17 cellular contexts compared by ENCODE assay signal in the genomic region with DNA sequence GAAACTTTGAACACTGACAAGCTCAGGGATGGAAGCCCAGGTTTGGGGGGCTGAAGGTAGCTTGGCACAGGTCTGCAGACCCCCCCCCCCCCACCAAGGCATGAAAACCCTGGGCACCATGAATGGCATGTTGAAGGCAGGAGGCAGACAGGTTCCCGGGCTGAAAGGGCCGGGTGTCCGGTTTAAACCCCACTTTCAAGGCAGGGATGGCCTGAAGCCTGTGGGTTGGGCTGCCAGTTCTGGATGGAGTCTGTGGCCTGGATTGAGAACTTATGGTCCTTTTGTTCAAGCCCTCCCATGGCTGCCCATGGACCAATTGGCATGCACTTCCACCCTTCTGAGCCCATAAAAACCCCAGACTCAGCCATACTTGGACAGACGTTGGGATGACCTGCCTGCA.
DNase-seq lines count a peak whose midpoint lies in the region; ATAC-seq and TF ChIP-seq lines count a peak whose summit lies in the region.
"Had no signal": no experiment of that assay in that cellular context is flagged by ENCODE, and none has a peak within 500 bp of the region (broad histone marks: within the 10 kb centered on the region; RNA-seq: fewer than 3 reads in every experiment).

No MANE protein-coding gene starts in this region.

- WGBS in right cardiac atrium, result 89% methylated on average over 4 of the region's 4 CpGs
- WGBS in heart left ventricle, 4 donors, result 80 to 97% (median 91%) methylated on average over 4 of the region's 4 CpGs

- H3K27ac ChIP-seq in right cardiac atrium (ENCODE audit: low read length) (no peak overlapping the region), heart left ventricle (no peak overlapping the region), upper lobe of right lung (no peak overlapping the region)
- H3K27ac ChIP-seq: 22Rv1; A549; BLaER1 treated with 17β-estradiol and CSF1 and Interleukin-3, amounts not matched to agents 10 nM and 100 nM; C4-2B had no signal

- intact Hi-C loops in right cardiac atrium (cut with DNase I), result no loop called here
- intact Hi-C loops in heart left ventricle (cut with DNase I), result no loop called here
- intact Hi-C loops in posterior vena cava (cut with DNase I), result no loop called here
- intact Hi-C loops in upper lobe of right lung (cut with DNase I), result no loop called here

- H3K4me1 ChIP-seq in right cardiac atrium (ENCODE audit: control insufficient read depth, insufficient read depth, low read length), result no peaks in the 10 kb centered on the region
- no peaks in the 10 kb centered on the region for H3K4me1 ChIP-seq in heart left ventricle
- no peaks in the 10 kb centered on the region for H3K4me1 ChIP-seq in upper lobe of right lung
- H3K4me1 ChIP-seq: A549; BLaER1 treated with 17β-estradiol and CSF1 and Interleukin-3, amounts not matched to agents 10 nM and 100 nM; Caco-2 had no signal

- TF ChIP-seq CTCF in heart left ventricle (IDR thresholded peaks at IDR 0.05) (no peak), upper lobe of right lung (IDR thresholded peaks at IDR 0.05) (no peak), GM13977 (IDR thresholded peaks at IDR 0.05; ENCODE audit: extremely low read depth, insufficient read depth, missing control alignments) (no peak)

- no peak for ATAC-seq in right cardiac atrium
- ATAC-seq in heart left ventricle, result no peak
- ATAC-seq in upper lobe of right lung, result no peak
- ATAC-seq: A549; CD8-positive, alpha-beta T cell had no signal

- H3K36me3 ChIP-seq in heart left ventricle (no peaks in the 10 kb centered on the region), upper lobe of right lung (no peaks in the 10 kb centered on the region)
- H3K36me3 ChIP-seq: BLaER1 treated with 17β-estradiol and CSF1 and Interleukin-3, amounts not matched to agents 10 nM and 100 nM had no signal

- H3K9me3 ChIP-seq in right cardiac atrium (ENCODE audit: control insufficient read depth, low read length), result no peaks in the 10 kb centered on the region
- H3K9me3 ChIP-seq in heart left ventricle, result no peaks in the 10 kb centered on the region
- no peaks in the 10 kb centered on the region for H3K9me3 ChIP-seq in upper lobe of right lung
- H3K9me3 ChIP-seq: A549, Caco-2 had no signal

- in situ Hi-C loops in GM13977 (cut with MboI; ENCODE audit: low pct_unique_long_range_greater_than_20kb, low sequenced_read_pairs, unreplicated experiment), result no loop called here

- no peak overlapping the region for H3K4me3 ChIP-seq in right cardiac atrium (ENCODE audit: low read length)
- H3K4me3 ChIP-seq in heart left ventricle, result no peak overlapping the region
- no peak overlapping the region for H3K4me3 ChIP-seq in upper lobe of right lung
- H3K4me3 ChIP-seq: A549; BLaER1 treated with 17β-estradiol and CSF1 and Interleukin-3, amounts not matched to agents 10 nM and 100 nM had no signal

- H3K27me3 ChIP-seq in right cardiac atrium (ENCODE audit: control insufficient read depth, insufficient read depth), result no peaks in the 10 kb centered on the region
- H3K27me3 ChIP-seq in heart left ventricle, result no peaks in the 10 kb centered on the region
- H3K27me3 ChIP-seq in upper lobe of right lung, result no peaks in the 10 kb centered on the region
- H3K27me3 ChIP-seq: BLaER1 treated with 17β-estradiol and CSF1 and Interleukin-3, amounts not matched to agents 10 nM and 100 nM had no signal

- no peak for TF ChIP-seq POLR2A in heart left ventricle (IDR thresholded peaks at IDR 0.05)

- DNase-seq in right cardiac atrium (peak in 2 of 3 donors; percentile 16 to 30), heart left ventricle (no peak), posterior vena cava (ENCODE audit: low spot score) (peak; percentile 58), upper lobe of right lung (peak; percentile 37), OCI-M1 (lab: John Stamatoyannopoulos, UW) (no peak), GM13977 (ENCODE audit: low spot score) (no peak)
- DNase-seq: AML-193; Caco-2; Calu3; CD4-positive, alpha-beta T cell; CD8-positive, alpha-beta T cell; DMS79 treated with DMSO at 0.1 percent for 48 hours; GF-D8 had no signal

Comparison
In these comparisons a context has a peak if more than half of its experiments do, and no peak if none do; other contexts are left out.
1. DNase-seq: peak in right cardiac atrium (2 of 3), posterior vena cava (single experiment) and upper lobe of right lung (single experiment); none in heart left ventricle (0 of 5), OCI-M1 (single experiment) and GM13977 (single experiment).